16 cellular contexts compared by ENCODE assay signal in the genomic region with DNA sequence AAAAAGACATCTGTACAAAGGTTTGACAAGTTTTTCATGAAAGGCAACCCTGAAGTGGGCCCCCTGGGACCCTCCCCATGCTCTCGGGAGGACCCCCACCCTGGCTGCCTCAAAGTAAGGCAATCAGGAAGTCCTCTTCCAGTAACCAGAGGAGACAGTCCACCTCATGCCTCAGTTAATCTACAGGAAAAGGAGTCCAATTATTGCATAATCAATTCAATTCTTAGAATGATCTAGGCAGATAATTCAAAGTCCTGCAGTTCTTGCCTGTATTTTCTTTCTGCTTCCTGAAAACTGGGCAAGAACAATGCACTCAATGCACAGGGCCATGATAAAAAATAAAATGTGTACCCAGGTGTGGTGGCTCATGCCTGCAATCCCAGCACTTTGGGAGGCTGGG.
"Had no signal": no experiment of that assay in that cellular context is flagged by ENCODE, and none has a peak within 500 bp of the region (broad histone marks: within the 10 kb centered on the region; RNA-seq: fewer than 3 reads in every experiment).

No MANE protein-coding gene starts in this region.

- H3K9me3 Mint-ChIP-seq: activated naive CD4-positive, alpha-beta T cell treated with anti-CD3 and anti-CD28 coated beads for 36 hours; activated naive CD8-positive, alpha-beta T cell treated with anti-CD3 and anti-CD28 coated beads, Interleukin-2, amount 50 U/mL, for 24 hours; activated T-helper 2 cell treated with anti-CD3 and anti-CD28 coated beads, Interferon-gamma antibody, Interleukin-2, Interleukin-4, amounts not matched to agents 10 μg/mL and 5 μg/mL and 100 μg/mL, durations not matched to agents 14 hours and 24 hours and 36 hours; neural crest cell; stimulated activated effector memory CD8-positive, alpha-beta T cell treated with anti-CD3 and anti-CD28 coated beads, Interleukin-12 subunit alpha, Interleukin-12 subunit beta, amount 100 ng/mL, for 72 hours; T-cell had no signal

- H3K4me1 Mint-ChIP-seq: activated naive CD8-positive, alpha-beta T cell treated with anti-CD3 and anti-CD28 coated beads, Interleukin-2, amount 50 U/mL, for 24 hours; mesothelial cell of epicardium; neural crest cell; stimulated activated effector memory CD8-positive, alpha-beta T cell treated with anti-CD3 and anti-CD28 coated beads, Interleukin-12 subunit alpha, Interleukin-12 subunit beta, amount 100 ng/mL, for 72 hours; T-cell had no signal

- H3K27me3 ChIP-seq: esophagus squamous epithelium had no signal

- H3K9me3 ChIP-seq: esophagus squamous epithelium had no signal

- H3K27me3 Mint-ChIP-seq: type B pancreatic cell had no signal

- H3K4me3 Mint-ChIP-seq: activated naive CD4-positive, alpha-beta T cell treated with anti-CD3 and anti-CD28 coated beads for 36 hours; activated naive CD8-positive, alpha-beta T cell treated with anti-CD3 and anti-CD28 coated beads, Interleukin-2, amount 50 U/mL, for 24 hours; mesothelial cell of epicardium; neural crest cell; stimulated activated effector memory CD8-positive, alpha-beta T cell treated with anti-CD3 and anti-CD28 coated beads, Interleukin-12 subunit alpha, Interleukin-12 subunit beta, amount 100 ng/mL, for 72 hours; T-cell; type B pancreatic cell had no signal

- DNase-seq: activated CD4-positive, alpha-beta T cell treated with anti-CD3 and anti-CD28 coated beads for 1 hour; activated CD4-positive, alpha-beta T cell treated with anti-CD3 and anti-CD28 coated beads, Interleukin-2, amount 50 U/mL, for 4 hours; activated naive CD4-positive, alpha-beta T cell treated with anti-CD3 and anti-CD28 coated beads for 36 hours; activated naive CD8-positive, alpha-beta T cell treated with anti-CD3 and anti-CD28 coated beads, Interleukin-2, amount 50 U/mL, for 24 hours; aorta; cortex of kidney; effector CD4-positive, alpha-beta T cell; esophagus squamous epithelium; hypothalamus; T-cell; T1000 had no signal

- H3K36me3 Mint-ChIP-seq: stimulated activated effector memory CD8-positive, alpha-beta T cell treated with anti-CD3 and anti-CD28 coated beads, Interleukin-12 subunit alpha, Interleukin-12 subunit beta, amount 100 ng/mL, for 72 hours; T-cell had no signal

- H3K4me3 ChIP-seq: esophagus squamous epithelium had no signal

- H3K27ac Mint-ChIP-seq: activated naive CD4-positive, alpha-beta T cell treated with anti-CD3 and anti-CD28 coated beads for 36 hours; activated naive CD8-positive, alpha-beta T cell treated with anti-CD3 and anti-CD28 coated beads, Interleukin-2, amount 50 U/mL, for 24 hours; activated T-helper 2 cell treated with anti-CD3 and anti-CD28 coated beads, Interferon-gamma antibody, Interleukin-2, Interleukin-4, amounts not matched to agents 10 μg/mL and 5 μg/mL and 100 μg/mL, durations not matched to agents 14 hours and 24 hours and 36 hours; mesothelial cell of epicardium; stimulated activated effector memory CD8-positive, alpha-beta T cell treated with anti-CD3 and anti-CD28 coated beads, Interleukin-12 subunit alpha, Interleukin-12 subunit beta, amount 100 ng/mL, for 72 hours; T-cell; type B pancreatic cell had no signal

- H3K27ac ChIP-seq: esophagus squamous epithelium had no signal

- ATAC-seq: activated naive CD8-positive, alpha-beta T cell treated with anti-CD3 and anti-CD28 coated beads, Interleukin-2, amount 50 U/mL, for 24 hours; stimulated activated effector memory CD8-positive, alpha-beta T cell treated with anti-CD3 and anti-CD28 coated beads, Interleukin-12 subunit alpha, Interleukin-12 subunit beta, amount 100 ng/mL, for 72 hours; T-cell had no signal
